In the genomic region with DNA sequence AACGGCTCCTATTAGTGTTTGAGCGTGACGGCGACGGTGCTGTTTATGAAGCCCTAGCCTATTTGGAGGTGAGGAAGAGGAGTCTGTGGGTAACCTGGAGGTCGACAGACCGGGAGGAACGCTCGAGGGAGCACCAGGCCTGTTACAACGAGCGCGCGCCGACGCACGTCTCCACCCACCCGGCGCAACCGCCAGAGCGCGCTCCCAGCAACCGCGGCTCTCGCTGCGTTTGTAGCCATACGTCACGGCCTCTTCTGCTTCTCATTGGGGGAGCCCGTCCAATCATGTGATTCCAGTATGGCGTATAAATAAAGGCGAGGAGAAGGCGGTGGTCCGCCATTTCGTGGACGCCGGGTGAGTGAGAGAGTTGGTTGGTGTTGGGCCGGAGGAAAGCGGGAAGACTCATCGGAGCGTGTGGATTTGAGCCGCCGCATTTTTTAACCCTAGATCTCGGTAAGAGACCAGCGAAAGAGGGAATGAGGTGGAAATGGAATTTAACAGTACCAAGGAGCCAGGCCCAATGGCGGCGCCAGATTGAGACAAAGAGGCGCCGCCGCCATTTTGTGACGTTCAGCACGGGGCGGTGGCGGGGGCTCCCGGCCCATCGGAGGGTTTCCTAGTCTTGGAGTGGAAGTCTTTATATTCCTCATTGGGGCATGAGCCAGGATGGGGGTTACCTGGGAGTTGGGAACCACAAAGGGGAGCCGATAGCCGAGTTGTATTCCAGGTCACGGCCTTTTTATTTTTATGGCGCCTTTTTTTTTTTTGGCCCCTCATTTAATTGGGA, we compare ENCODE assay signal across 8 cellular contexts. TPM values are rescaled to one million over a fixed set of nuclear protein-coding genes. Genes with fewer than 3 reads are reported as not detected.
A peak's percentile ranks its signal among the peaks of the same experiment; 100 is the strongest.
DNase-seq lines count a peak whose midpoint lies in the region; FAIRE-seq and TF ChIP-seq lines count a peak whose summit lies in the region.

A gene (plus strand): TSS at position 334 of the 787 bp plus-strand sequence. CDS start 2,401 bp downstream, outside the sequence.

- peak within 1 kb of the TSS; percentile 93 for H4K5ac ChIP-seq in H9 (ENCODE audit: insufficient read length, low read depth, low read length)

- peak within 1 kb of the TSS; percentile 85 for H2BK5ac ChIP-seq in H9 (ENCODE audit: insufficient read length, low read length)

- no peak within 1 kb of the TSS for H2BK15ac ChIP-seq in H9 (ENCODE audit: low read depth, low read length)

- peak within 1 kb of the TSS; percentile 97 for H3K4me3 ChIP-seq in fibroblast of pulmonary artery (replicated peaks; ENCODE audit: low read depth, low read length)

- H2AFZ ChIP-seq in H9 (ENCODE audit: low read length) = no peak within 1 kb of the TSS

- H3K9ac ChIP-seq in H9 (ENCODE audit: extremely low read depth, insufficient read length, low read length) = peak within 1 kb of the TSS; percentile 99

- H3K27me3 Mint-ChIP-seq in H9 (ENCODE audit: low read depth) (peaks cover 4% of the 10 kb centered on the region), nephron (ENCODE audit: low read depth) (no peaks in the 10 kb centered on the region)
- no peaks in the 10 kb centered on the region for H3K27me3 Mint-ChIP-seq in stimulated activated naive CD8-positive, alpha-beta T cell treated with anti-CD3 and anti-CD28 coated beads, Interleukin-15, Interleukin-2, amounts not matched to agents 100 ng/mL and 50 ng/mL, for 24 hours

- H2BK12ac ChIP-seq in H9 (ENCODE audit: insufficient read length, low read depth, low read length) = no peak within 1 kb of the TSS

- WGBS in H9 (ENCODE audit: extremely low coverage, insufficient read length, low lambda C conversion rate) = no CpG with 5 or more reads among the region's 58 CpGs

- H3K27me3 ChIP-seq in H9 (ENCODE audit: insufficient read depth, low read length) = no peaks in the 10 kb centered on the region

- peak; percentile 51 for TF ChIP-seq CTCF in H9 (conservative IDR thresholded peaks at IDR 0.05)
- TF ChIP-seq CTCF in fibroblast of pulmonary artery (IDR thresholded peaks at IDR 0.05; ENCODE audit: low read length, missing control alignments) = peak; percentile 43
- TF ChIP-seq CTCF in nephron (IDR thresholded peaks at IDR 0.05; ENCODE audit: unreplicated experiment in 3 of 3) = peak; percentile 35 to 52 (median 44)

- H2BK120ac ChIP-seq in H9 (ENCODE audit: low read depth, low read length, poor library complexity, severe bottlenecking) = peak within 1 kb of the TSS; percentile 99

- peak; percentile 97 for DNase-seq in H9
- peak; percentile 100 for DNase-seq in M059J (ENCODE audit: low read depth)
- DNase-seq in SHP77 (lab: John Stamatoyannopoulos, UW) = peak; percentile 97
- DNase-seq in activated effector memory CD4-positive, alpha-beta T cell treated with Interleukin-2 at 50 U/mL for 16 hours = peak; percentile 92
- DNase-seq in fibroblast of pulmonary artery (ENCODE audit: low read depth) = peak; percentile 99

- H3K14ac ChIP-seq in H9 (ENCODE audit: insufficient read depth, low read length) = peak within 1 kb of the TSS; percentile 97

- H4K8ac ChIP-seq in H9 (replicated peaks; ENCODE audit: insufficient read length, low read depth, low read length) = no peak within 1 kb of the TSS

- peak within 1 kb of the TSS; percentile 86 for H3K27ac ChIP-seq in H9 (ENCODE audit: insufficient read length, low read depth, low read length)

- H3K27ac Mint-ChIP-seq in H9 (peak within 1 kb of the TSS; percentile 100), nephron (peak within 1 kb of the TSS; percentile 99 to 100 (median 99))
- peak within 1 kb of the TSS; percentile 99 for H3K27ac Mint-ChIP-seq in stimulated activated naive CD8-positive, alpha-beta T cell treated with anti-CD3 and anti-CD28 coated beads, Interleukin-15, Interleukin-2, amounts not matched to agents 100 ng/mL and 50 ng/mL, for 24 hours

- no peaks in the 10 kb centered on the region for H4K20me1 ChIP-seq in H9 (ENCODE audit: control insufficient read depth, insufficient read depth, insufficient read length)

- H3K4me3 Mint-ChIP-seq in H9 = peak within 1 kb of the TSS; percentile 94 to 97
- H3K4me3 Mint-ChIP-seq in nephron = peak within 1 kb of the TSS; percentile 95 to 98 (median 95)
- peak within 1 kb of the TSS; percentile 96 for H3K4me3 Mint-ChIP-seq in stimulated activated naive CD8-positive, alpha-beta T cell treated with anti-CD3 and anti-CD28 coated beads, Interleukin-15, Interleukin-2, amounts not matched to agents 100 ng/mL and 50 ng/mL, for 24 hours

- peaks cover 12 to 15% of the 10 kb centered on the region in 2 experiments; a peak in 4 of 5 replicates for H3K9me3 Mint-ChIP-seq in H9
- peaks cover 2% of the 10 kb centered on the region for H3K9me3 Mint-ChIP-seq in nephron
- no peaks in the 10 kb centered on the region for H3K9me3 Mint-ChIP-seq in stimulated activated naive CD8-positive, alpha-beta T cell treated with anti-CD3 and anti-CD28 coated beads, Interleukin-15, Interleukin-2, amounts not matched to agents 100 ng/mL and 50 ng/mL, for 24 hours

- H3K4me1 Mint-ChIP-seq in H9 (peaks cover 29 to 34% of the 10 kb centered on the region in 2 experiments), nephron (peaks cover 27% of the 10 kb centered on the region)
- peaks cover 53% of the 10 kb centered on the region for H3K4me1 Mint-ChIP-seq in stimulated activated naive CD8-positive, alpha-beta T cell treated with anti-CD3 and anti-CD28 coated beads, Interleukin-15, Interleukin-2, amounts not matched to agents 100 ng/mL and 50 ng/mL, for 24 hours (ENCODE audit: low read depth)

- H3K79me1 ChIP-seq in H9 (ENCODE audit: insufficient read depth, low read depth, low read length, poor library complexity, severe bottlenecking) = no peaks in the 10 kb centered on the region

- H3K36me3 Mint-ChIP-seq in H9 (ENCODE audit: insufficient read depth in 1 of 3, low read depth in 3 of 3) = peaks cover 48 to 53% (median 51%) of the 10 kb centered on the region in 3 experiments
- H3K36me3 Mint-ChIP-seq in nephron (ENCODE audit: low read depth) = peaks cover 49% of the 10 kb centered on the region
- peaks cover 53% of the 10 kb centered on the region for H3K36me3 Mint-ChIP-seq in stimulated activated naive CD8-positive, alpha-beta T cell treated with anti-CD3 and anti-CD28 coated beads, Interleukin-15, Interleukin-2, amounts not matched to agents 100 ng/mL and 50 ng/mL, for 24 hours (ENCODE audit: low read depth)

- peak within 1 kb of the TSS; percentile 55 for H3K56ac ChIP-seq in H9 (ENCODE audit: insufficient read length, low read depth, low read length)

- peaks cover 10% of the 10 kb centered on the region for H3K23me2 ChIP-seq in H9 (ENCODE audit: insufficient read length, low read depth, low read length, poor library complexity, severe bottlenecking)

- peak within 1 kb of the TSS; percentile 98; the same call in 1 of the 2 replicates for H3K4ac ChIP-seq in H9 (ENCODE audit: low read depth, low read length)

- peak within 1 kb of the TSS; percentile 100 for H3K18ac ChIP-seq in H9 (ENCODE audit: insufficient read length, low read depth, low read length)

- H2BK20ac ChIP-seq in H9 (ENCODE audit: low read depth, low read length, poor library complexity, severe bottlenecking) = no peak within 1 kb of the TSS

- H3K79me2 ChIP-seq in H9 (ENCODE audit: insufficient read depth, low read length) = peaks cover 47% of the 10 kb centered on the region

- H3T11ph ChIP-seq in H9 (ENCODE audit: low read length) = peak within 1 kb of the TSS; percentile 95

- FAIRE-seq in G401.6 (lab: Jason Lieb, UNC) = peak; percentile 94

- no peak within 1 kb of the TSS for H4K91ac ChIP-seq in H9 (ENCODE audit: insufficient read length, low read depth, low read length)

- peak within 1 kb of the TSS; percentile 82 for H3K4me2 ChIP-seq in H9 (ENCODE audit: insufficient read depth, insufficient read length, low read length)

- peaks cover 2% of the 10 kb centered on the region; the same call in 1 of the 2 replicates for H3K4me1 ChIP-seq in H9 (ENCODE audit: insufficient read depth, low read length)

- no peaks in the 10 kb centered on the region for H3K9me3 ChIP-seq in H9 (ENCODE audit: control insufficient read depth, low read depth, low read length)

- H2AK5ac ChIP-seq in H9 (ENCODE audit: insufficient read length, low read length) = peak within 1 kb of the TSS; percentile 23

- no peak within 1 kb of the TSS for H3K23ac ChIP-seq in H9 (ENCODE audit: insufficient read length, low read depth, low read length)

RNA-seq across cellular contexts. Expression of the gene that starts here (rescaled TPM):
- 954 and 960 TPM in 2 replicates for total RNA-seq in H9 (2021)
- 348 and 518 TPM in 2 replicates for total RNA-seq in M059J (2014; rRNA removed; shearing (Covaris generic))

Comparison
In these comparisons a context has a peak if more than half of its experiments do, and no peak if none do; other contexts are left out.
1. Peak in every context shown above with its lines: DNase-seq, H3K4me3 ChIP-seq and H3K27ac ChIP-seq.